ENCODE assay signal across 1 cellular context in the genomic region with DNA sequence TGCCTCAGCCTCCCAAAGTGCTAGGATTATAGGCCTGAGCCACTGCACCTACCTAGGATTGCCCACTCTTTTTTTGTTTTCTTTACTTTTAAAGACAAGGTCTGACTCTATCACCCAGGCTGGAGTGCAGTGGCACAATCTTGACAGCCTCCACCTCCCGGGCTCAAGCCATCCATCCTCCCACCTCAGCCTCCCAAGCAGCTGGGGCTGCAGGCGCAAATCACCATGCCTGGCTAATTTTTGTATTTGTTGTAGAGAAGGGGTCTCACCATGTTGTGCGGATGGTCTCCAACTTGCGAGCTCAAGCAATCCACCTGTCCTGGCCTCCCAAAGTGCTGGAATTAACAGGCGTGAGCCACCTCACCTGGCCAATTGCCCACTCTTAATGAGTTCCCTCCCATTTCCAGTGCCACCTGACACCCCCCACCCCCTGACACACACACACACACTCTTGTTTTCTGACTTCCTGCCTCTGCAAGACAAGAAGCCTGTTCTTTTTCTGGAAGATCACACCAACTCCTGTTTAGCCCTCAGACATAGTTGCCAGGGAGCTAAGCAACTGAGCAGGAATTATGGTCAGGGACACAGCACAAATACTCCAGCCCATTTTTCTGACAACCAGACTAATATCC.
TF ChIP-seq lines count a peak whose summit lies in the region.

No MANE protein-coding gene starts in this region.

TF ChIP-seq in HEK293, 187 proteins besides CTCF, POLR2A, EP300 and RAD21:
- TF ChIP-seq, protein P1, sequence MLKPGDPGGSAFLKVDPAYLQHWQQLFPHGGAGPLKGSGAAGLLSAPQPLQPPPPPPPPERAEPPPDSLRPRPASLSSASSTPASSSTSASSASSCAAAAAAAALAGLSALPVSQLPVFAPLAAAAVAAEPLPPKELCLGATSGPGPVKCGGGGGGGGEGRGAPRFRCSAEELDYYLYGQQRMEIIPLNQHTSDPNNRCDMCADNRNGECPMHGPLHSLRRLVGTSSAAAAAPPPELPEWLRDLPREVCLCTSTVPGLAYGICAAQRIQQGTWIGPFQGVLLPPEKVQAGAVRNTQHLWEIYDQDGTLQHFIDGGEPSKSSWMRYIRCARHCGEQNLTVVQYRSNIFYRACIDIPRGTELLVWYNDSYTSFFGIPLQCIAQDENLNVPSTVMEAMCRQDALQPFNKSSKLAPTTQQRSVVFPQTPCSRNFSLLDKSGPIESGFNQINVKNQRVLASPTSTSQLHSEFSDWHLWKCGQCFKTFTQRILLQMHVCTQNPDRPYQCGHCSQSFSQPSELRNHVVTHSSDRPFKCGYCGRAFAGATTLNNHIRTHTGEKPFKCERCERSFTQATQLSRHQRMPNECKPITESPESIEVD (tag by site-specific recombination; IDR thresholded peaks at IDR 0.05) = no peak
- TF ChIP-seq WT1 (tag by site-specific recombination; IDR thresholded peaks at IDR 0.05) (peak; percentile 56; the same call in 1 of the 2 replicates), BCL11B (tag by site-specific recombination; IDR thresholded peaks at IDR 0.05; ENCODE audit: low read depth) (no peak), EGR2 (tag by site-specific recombination; IDR thresholded peaks at IDR 0.05; ENCODE audit: low read depth) (peak; percentile 56), ZFHX2 (tag by site-specific recombination; conservative IDR thresholded peaks at IDR 0.05) (peak; percentile 38; the same call in 1 of the 2 replicates), KLF9 (tag by site-specific recombination; IDR thresholded peaks at IDR 0.05; ENCODE audit: low read depth) (0 out of 2 replicates have a peak, but pooled peaks have one; percentile 13), ZNF37A (tag by site-specific recombination; IDR thresholded peaks at IDR 0.05) (no peak), MYNN (tag by site-specific recombination; IDR thresholded peaks at IDR 0.05; ENCODE audit: borderline replicate concordance) (no peak), ZNF211 (tag by site-specific recombination; IDR thresholded peaks at IDR 0.05; ENCODE audit: low read depth) (no peak), ZNF600 (tag by site-specific recombination; IDR thresholded peaks at IDR 0.05) (peak; percentile 25; the same call in 1 of the 2 replicates)
- TF ChIP-seq, protein P2, sequence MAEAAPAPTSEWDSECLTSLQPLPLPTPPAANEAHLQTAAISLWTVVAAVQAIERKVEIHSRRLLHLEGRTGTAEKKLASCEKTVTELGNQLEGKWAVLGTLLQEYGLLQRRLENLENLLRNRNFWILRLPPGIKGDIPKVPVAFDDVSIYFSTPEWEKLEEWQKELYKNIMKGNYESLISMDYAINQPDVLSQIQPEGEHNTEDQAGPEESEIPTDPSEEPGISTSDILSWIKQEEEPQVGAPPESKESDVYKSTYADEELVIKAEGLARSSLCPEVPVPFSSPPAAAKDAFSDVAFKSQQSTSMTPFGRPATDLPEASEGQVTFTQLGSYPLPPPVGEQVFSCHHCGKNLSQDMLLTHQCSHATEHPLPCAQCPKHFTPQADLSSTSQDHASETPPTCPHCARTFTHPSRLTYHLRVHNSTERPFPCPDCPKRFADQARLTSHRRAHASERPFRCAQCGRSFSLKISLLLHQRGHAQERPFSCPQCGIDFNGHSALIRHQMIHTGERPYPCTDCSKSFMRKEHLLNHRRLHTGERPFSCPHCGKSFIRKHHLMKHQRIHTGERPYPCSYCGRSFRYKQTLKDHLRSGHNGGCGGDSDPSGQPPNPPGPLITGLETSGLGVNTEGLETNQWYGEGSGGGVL (tag by site-specific recombination; IDR thresholded peaks at IDR 0.05) = peak; percentile 55; the same call in 1 of the 2 replicates
